In genomic region chr6:155196891-155197290, GRCh38 we compare ENCODE assay signal across 22 cellular contexts.
"Had no signal": no experiment of that assay in that cellular context is flagged by ENCODE, and none has a peak within 500 bp of the region (broad histone marks: within the 10 kb centered on the region; RNA-seq: fewer than 3 reads in every experiment).

No MANE protein-coding gene starts in this region.

- H3K4me1 ChIP-seq: left ventricle myocardium inferior, lower lobe of right lung, psoas muscle, right lobe of liver, spleen, testis had no signal

- H3K27ac ChIP-seq: epithelial cell of prostate, esophagus squamous epithelium, left ventricle myocardium inferior, lower lobe of right lung, neutrophil, psoas muscle, right lobe of liver, spleen, testis, transverse colon had no signal

- DNase-seq: cortex of kidney; effector memory CD4-positive, alpha-beta T cell; esophagus squamous epithelium; foreskin fibroblast; immature natural killer cell; left cardiac atrium; left ventricle myocardium inferior; lower lobe of right lung; naive thymus-derived CD4-positive, alpha-beta T cell; psoas muscle; retina; right lobe of liver; spleen; stimulated activated CD4-positive, alpha-beta T cell treated with anti-CD3 and anti-CD28 coated beads, Interleukin-15, amount 100 ng/mL, for 24 hours; stimulated activated CD4-positive, alpha-beta T cell treated with anti-CD3 and anti-CD28 coated beads, Interleukin-1b, Interleukin-23, amount 100 ng/mL, for 48 hours; stimulated activated CD4-positive, alpha-beta T cell treated with anti-CD3 and anti-CD28 coated beads, Interleukin-4, amount 100 ng/mL, for 24 hours; stimulated activated naive B cell treated with anti-CD40 and anti-IgM and Interleukin-4, amounts not matched to agents 10 μg/mL and 1 μg/mL and 100 μg/mL, for 72 hours; stimulated activated naive CD8-positive, alpha-beta T cell treated with anti-CD3 and anti-CD28 coated beads, Interleukin-15, amount 100 ng/mL, for 72 hours; testis; transverse colon had no signal

- H3K9me3 ChIP-seq: esophagus squamous epithelium, left ventricle myocardium inferior, lower lobe of right lung, neutrophil, psoas muscle, right lobe of liver, testis, transverse colon had no signal

- ATAC-seq: left cardiac atrium; lower lobe of right lung; naive thymus-derived CD4-positive, alpha-beta T cell; psoas muscle; right lobe of liver; stimulated activated naive B cell treated with anti-CD40 and anti-IgM and Interleukin-4, amounts not matched to agents 10 μg/mL and 1 μg/mL and 100 μg/mL, for 72 hours; stimulated activated naive CD8-positive, alpha-beta T cell treated with anti-CD3 and anti-CD28 coated beads, Interleukin-15, amount 100 ng/mL, for 72 hours had no signal

- H3K4me3 ChIP-seq: esophagus squamous epithelium, left ventricle myocardium inferior, lower lobe of right lung, psoas muscle, right lobe of liver, spleen, testis, transverse colon had no signal

- H3K36me3 ChIP-seq: esophagus squamous epithelium, left ventricle myocardium inferior, lower lobe of right lung, neutrophil, right lobe of liver, spleen, transverse colon had no signal

- H3K27me3 ChIP-seq: esophagus squamous epithelium, neutrophil, right lobe of liver, spleen, testis, transverse colon had no signal
